In the genomic region with DNA sequence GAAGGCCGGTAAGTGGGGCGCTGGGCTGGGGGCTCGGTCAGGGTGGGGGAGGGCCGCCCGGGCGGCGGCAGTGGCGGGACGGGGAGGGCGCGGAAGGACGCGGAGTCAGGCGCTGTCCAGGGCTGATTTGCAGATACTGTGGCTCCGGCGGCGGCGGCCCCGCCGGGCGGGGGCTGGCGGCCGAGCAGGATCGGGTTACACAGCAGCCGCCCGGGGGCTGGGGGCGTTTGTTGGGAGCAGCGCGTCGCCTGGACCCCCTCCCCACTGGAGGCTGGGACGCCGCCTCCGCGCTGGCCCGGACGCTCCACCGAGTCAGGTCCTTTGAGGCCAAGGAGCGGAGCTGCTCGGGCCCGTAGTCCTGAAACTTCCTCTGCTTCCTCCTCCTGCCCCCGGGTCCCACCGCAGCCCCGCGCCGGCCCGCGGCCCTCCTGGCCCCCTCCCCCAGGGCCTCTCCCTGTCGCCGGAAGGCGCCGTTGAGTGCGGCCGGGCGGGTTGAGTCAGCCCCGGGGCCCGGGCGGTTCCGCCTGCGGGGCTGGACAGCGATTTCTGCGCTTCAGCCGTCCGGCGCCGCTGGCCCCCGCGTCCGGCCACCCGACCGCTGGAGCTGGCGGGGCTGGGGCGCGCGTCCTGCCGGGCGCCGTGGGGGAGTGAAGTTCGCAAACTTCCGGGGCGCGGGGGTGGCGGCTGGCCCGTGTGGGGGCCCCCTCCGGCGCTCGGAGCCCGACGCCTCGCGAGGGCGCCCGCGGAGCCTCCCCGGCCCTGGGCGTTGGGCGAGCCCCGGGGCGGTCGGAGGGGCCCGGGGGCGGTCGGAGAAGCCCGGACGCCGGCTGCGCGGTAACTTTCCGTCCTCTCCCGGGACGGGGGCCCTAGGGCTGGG, we compare ENCODE assay signal across 1 cellular context.
TF ChIP-seq lines count a peak whose summit lies in the region.

No MANE protein-coding gene starts in this region.

TF ChIP-seq in HepG2, 621 proteins besides CTCF, POLR2A, EP300 and RAD21 (continued from another document):
- TF ChIP-seq, protein P1, sequence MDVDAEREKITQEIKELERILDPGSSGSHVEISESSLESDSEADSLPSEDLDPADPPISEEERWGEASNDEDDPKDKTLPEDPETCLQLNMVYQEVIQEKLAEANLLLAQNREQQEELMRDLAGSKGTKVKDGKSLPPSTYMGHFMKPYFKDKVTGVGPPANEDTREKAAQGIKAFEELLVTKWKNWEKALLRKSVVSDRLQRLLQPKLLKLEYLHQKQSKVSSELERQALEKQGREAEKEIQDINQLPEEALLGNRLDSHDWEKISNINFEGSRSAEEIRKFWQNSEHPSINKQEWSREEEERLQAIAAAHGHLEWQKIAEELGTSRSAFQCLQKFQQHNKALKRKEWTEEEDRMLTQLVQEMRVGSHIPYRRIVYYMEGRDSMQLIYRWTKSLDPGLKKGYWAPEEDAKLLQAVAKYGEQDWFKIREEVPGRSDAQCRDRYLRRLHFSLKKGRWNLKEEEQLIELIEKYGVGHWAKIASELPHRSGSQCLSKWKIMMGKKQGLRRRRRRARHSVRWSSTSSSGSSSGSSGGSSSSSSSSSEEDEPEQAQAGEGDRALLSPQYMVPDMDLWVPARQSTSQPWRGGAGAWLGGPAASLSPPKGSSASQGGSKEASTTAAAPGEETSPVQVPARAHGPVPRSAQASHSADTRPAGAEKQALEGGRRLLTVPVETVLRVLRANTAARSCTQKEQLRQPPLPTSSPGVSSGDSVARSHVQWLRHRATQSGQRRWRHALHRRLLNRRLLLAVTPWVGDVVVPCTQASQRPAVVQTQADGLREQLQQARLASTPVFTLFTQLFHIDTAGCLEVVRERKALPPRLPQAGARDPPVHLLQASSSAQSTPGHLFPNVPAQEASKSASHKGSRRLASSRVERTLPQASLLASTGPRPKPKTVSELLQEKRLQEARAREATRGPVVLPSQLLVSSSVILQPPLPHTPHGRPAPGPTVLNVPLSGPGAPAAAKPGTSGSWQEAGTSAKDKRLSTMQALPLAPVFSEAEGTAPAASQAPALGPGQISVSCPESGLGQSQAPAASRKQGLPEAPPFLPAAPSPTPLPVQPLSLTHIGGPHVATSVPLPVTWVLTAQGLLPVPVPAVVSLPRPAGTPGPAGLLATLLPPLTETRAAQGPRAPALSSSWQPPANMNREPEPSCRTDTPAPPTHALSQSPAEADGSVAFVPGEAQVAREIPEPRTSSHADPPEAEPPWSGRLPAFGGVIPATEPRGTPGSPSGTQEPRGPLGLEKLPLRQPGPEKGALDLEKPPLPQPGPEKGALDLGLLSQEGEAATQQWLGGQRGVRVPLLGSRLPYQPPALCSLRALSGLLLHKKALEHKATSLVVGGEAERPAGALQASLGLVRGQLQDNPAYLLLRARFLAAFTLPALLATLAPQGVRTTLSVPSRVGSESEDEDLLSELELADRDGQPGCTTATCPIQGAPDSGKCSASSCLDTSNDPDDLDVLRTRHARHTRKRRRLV (CRISPR knock-in tag; IDR thresholded peaks at IDR 0.05): no peak
- TF ChIP-seq HDAC6 (IDR thresholded peaks at IDR 0.05; ENCODE audit: low read depth, low read length) (no peak), ZNF350 (CRISPR knock-in tag; IDR thresholded peaks at IDR 0.05; ENCODE audit: borderline replicate concordance, low read depth) (no peak), RFX5 (IDR thresholded peaks at IDR 0.05; ENCODE audit: low read depth, low read length) (no peak), ZNF747 (CRISPR knock-in tag; IDR thresholded peaks at IDR 0.05; ENCODE audit: borderline replicate concordance) (no peak), KAT2B (IDR thresholded peaks at IDR 0.05; ENCODE audit: borderline replicate concordance, low read depth, low read length) (no peak), PAWR (CRISPR knock-in tag; IDR thresholded peaks at IDR 0.05; ENCODE audit: borderline replicate concordance) (no peak), ZKSCAN8 (CRISPR knock-in tag; IDR thresholded peaks at IDR 0.05; ENCODE audit: borderline replicate concordance) (no peak), ZNF619 (CRISPR knock-in tag; IDR thresholded peaks at IDR 0.05) (no peak), ZNF746 (CRISPR knock-in tag; IDR thresholded peaks at IDR 0.05) (no peak), ZSCAN31 (CRISPR knock-in tag; IDR thresholded peaks at IDR 0.05; ENCODE audit: low read depth) (0 out of 2 replicates have a peak, but pooled peaks have one; percentile 57), ZNF331 (CRISPR knock-in tag; IDR thresholded peaks at IDR 0.05) (no peak), SMYD3 (CRISPR knock-in tag; IDR thresholded peaks at IDR 0.05) (no peak), MEIS1 (CRISPR knock-in tag; IDR thresholded peaks at IDR 0.05; ENCODE audit: borderline replicate concordance) (no peak), ISL2 (CRISPR knock-in tag; IDR thresholded peaks at IDR 0.05) (no peak), IKZF1 (IDR thresholded peaks at IDR 0.05) (no peak), NFIB (CRISPR knock-in tag; IDR thresholded peaks at IDR 0.05; ENCODE audit: borderline replicate concordance) (no peak), PPARG (CRISPR knock-in tag; conservative IDR thresholded peaks at IDR 0.05) (no peak), NKX3-1 (CRISPR knock-in tag; IDR thresholded peaks at IDR 0.05) (no peak), CAMTA2 (CRISPR knock-in tag; IDR thresholded peaks at IDR 0.05; ENCODE audit: borderline replicate concordance) (no peak), KLF16 (CRISPR knock-in tag; IDR thresholded peaks at IDR 0.05) (no peak), ETV5 (CRISPR knock-in tag; IDR thresholded peaks at IDR 0.05; ENCODE audit: borderline replicate concordance) (no peak), CBFB (CRISPR knock-in tag; IDR thresholded peaks at IDR 0.05) (no peak), SAP130 (CRISPR knock-in tag; IDR thresholded peaks at IDR 0.05; ENCODE audit: low read depth) (peak; percentile 33; the same call in 1 of the 2 replicates), SMAD3 (CRISPR knock-in tag; IDR thresholded peaks at IDR 0.05) (no peak)
- TF ChIP-seq, protein P2, sequence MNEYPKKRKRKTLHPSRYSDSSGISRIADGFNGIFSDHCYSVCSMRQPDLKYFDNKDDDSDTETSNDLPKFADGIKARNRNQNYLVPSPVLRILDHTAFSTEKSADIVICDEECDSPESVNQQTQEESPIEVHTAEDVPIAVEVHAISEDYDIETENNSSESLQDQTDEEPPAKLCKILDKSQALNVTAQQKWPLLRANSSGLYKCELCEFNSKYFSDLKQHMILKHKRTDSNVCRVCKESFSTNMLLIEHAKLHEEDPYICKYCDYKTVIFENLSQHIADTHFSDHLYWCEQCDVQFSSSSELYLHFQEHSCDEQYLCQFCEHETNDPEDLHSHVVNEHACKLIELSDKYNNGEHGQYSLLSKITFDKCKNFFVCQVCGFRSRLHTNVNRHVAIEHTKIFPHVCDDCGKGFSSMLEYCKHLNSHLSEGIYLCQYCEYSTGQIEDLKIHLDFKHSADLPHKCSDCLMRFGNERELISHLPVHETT (CRISPR knock-in tag; conservative IDR thresholded peaks at IDR 0.05): no peak
- TF ChIP-seq, protein P3, sequence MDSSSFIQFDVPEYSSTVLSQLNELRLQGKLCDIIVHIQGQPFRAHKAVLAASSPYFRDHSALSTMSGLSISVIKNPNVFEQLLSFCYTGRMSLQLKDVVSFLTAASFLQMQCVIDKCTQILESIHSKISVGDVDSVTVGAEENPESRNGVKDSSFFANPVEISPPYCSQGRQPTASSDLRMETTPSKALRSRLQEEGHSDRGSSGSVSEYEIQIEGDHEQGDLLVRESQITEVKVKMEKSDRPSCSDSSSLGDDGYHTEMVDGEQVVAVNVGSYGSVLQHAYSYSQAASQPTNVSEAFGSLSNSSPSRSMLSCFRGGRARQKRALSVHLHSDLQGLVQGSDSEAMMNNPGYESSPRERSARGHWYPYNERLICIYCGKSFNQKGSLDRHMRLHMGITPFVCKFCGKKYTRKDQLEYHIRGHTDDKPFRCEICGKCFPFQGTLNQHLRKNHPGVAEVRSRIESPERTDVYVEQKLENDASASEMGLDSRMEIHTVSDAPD (CRISPR knock-in tag; IDR thresholded peaks at IDR 0.05): no peak
- TF ChIP-seq, protein P4, sequence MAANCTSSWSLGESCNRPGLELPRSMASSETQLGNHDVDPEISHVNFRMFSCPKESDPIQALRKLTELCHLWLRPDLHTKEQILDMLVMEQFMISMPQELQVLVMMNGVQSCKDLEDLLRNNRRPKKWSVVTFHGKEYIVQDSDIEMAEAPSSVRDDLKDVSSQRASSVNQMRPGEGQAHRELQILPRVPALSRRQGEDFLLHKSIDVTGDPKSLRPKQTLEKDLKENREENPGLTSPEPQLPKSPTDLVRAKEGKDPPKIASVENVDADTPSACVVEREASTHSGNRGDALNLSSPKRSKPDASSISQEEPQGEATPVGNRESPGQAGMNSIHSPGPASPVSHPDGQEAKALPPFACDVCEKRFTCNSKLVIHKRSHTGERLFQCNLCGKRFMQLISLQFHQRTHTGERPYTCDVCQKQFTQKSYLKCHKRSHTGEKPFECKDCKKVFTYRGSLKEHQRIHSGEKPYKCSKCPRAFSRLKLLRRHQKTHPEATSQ (CRISPR knock-in tag; IDR thresholded peaks at IDR 0.05; ENCODE audit: borderline replicate concordance): no peak
- TF ChIP-seq, protein P5, sequence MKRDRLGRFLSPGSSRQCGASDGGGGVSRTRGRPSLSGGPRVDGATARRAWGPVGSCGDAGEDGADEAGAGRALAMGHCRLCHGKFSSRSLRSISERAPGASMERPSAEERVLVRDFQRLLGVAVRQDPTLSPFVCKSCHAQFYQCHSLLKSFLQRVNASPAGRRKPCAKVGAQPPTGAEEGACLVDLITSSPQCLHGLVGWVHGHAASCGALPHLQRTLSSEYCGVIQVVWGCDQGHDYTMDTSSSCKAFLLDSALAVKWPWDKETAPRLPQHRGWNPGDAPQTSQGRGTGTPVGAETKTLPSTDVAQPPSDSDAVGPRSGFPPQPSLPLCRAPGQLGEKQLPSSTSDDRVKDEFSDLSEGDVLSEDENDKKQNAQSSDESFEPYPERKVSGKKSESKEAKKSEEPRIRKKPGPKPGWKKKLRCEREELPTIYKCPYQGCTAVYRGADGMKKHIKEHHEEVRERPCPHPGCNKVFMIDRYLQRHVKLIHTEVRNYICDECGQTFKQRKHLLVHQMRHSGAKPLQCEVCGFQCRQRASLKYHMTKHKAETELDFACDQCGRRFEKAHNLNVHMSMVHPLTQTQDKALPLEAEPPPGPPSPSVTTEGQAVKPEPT (CRISPR knock-in tag; IDR thresholded peaks at IDR 0.05; ENCODE audit: low read depth): no peak
- TF ChIP-seq, protein P6, sequence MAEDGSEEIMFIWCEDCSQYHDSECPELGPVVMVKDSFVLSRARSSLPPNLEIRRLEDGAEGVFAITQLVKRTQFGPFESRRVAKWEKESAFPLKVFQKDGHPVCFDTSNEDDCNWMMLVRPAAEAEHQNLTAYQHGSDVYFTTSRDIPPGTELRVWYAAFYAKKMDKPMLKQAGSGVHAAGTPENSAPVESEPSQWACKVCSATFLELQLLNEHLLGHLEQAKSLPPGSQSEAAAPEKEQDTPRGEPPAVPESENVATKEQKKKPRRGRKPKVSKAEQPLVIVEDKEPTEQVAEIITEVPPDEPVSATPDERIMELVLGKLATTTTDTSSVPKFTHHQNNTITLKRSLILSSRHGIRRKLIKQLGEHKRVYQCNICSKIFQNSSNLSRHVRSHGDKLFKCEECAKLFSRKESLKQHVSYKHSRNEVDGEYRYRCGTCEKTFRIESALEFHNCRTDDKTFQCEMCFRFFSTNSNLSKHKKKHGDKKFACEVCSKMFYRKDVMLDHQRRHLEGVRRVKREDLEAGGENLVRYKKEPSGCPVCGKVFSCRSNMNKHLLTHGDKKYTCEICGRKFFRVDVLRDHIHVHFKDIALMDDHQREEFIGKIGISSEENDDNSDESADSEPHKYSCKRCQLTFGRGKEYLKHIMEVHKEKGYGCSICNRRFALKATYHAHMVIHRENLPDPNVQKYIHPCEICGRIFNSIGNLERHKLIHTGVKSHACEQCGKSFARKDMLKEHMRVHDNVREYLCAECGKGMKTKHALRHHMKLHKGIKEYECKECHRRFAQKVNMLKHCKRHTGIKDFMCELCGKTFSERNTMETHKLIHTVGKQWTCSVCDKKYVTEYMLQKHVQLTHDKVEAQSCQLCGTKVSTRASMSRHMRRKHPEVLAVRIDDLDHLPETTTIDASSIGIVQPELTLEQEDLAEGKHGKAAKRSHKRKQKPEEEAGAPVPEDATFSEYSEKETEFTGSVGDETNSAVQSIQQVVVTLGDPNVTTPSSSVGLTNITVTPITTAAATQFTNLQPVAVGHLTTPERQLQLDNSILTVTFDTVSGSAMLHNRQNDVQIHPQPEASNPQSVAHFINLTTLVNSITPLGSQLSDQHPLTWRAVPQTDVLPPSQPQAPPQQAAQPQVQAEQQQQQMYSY (CRISPR knock-in tag; IDR thresholded peaks at IDR 0.05): no peak
- TF ChIP-seq, protein P7, sequence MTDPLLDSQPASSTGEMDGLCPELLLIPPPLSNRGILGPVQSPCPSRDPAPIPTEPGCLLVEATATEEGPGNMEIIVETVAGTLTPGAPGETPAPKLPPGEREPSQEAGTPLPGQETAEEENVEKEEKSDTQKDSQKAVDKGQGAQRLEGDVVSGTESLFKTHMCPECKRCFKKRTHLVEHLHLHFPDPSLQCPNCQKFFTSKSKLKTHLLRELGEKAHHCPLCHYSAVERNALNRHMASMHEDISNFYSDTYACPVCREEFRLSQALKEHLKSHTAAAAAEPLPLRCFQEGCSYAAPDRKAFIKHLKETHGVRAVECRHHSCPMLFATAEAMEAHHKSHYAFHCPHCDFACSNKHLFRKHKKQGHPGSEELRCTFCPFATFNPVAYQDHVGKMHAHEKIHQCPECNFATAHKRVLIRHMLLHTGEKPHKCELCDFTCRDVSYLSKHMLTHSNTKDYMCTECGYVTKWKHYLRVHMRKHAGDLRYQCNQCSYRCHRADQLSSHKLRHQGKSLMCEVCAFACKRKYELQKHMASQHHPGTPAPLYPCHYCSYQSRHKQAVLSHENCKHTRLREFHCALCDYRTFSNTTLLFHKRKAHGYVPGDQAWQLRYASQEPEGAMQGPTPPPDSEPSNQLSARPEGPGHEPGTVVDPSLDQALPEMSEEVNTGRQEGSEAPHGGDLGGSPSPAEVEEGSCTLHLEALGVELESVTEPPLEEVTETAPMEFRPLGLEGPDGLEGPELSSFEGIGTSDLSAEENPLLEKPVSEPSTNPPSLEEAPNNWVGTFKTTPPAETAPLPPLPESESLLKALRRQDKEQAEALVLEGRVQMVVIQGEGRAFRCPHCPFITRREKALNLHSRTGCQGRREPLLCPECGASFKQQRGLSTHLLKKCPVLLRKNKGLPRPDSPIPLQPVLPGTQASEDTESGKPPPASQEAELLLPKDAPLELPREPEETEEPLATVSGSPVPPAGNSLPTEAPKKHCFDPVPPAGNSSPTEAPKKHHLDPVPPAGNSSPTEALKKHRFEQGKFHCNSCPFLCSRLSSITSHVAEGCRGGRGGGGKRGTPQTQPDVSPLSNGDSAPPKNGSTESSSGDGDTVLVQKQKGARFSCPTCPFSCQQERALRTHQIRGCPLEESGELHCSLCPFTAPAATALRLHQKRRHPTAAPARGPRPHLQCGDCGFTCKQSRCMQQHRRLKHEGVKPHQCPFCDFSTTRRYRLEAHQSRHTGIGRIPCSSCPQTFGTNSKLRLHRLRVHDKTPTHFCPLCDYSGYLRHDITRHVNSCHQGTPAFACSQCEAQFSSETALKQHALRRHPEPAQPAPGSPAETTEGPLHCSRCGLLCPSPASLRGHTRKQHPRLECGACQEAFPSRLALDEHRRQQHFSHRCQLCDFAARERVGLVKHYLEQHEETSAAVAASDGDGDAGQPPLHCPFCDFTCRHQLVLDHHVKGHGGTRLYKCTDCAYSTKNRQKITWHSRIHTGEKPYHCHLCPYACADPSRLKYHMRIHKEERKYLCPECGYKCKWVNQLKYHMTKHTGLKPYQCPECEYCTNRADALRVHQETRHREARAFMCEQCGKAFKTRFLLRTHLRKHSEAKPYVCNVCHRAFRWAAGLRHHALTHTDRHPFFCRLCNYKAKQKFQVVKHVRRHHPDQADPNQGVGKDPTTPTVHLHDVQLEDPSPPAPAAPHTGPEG (CRISPR knock-in tag; IDR thresholded peaks at IDR 0.05): peak; percentile 36; the same call in 1 of the 2 replicates
